Comparison of ENCODE assay signal across 1 cellular context in the genomic region with DNA sequence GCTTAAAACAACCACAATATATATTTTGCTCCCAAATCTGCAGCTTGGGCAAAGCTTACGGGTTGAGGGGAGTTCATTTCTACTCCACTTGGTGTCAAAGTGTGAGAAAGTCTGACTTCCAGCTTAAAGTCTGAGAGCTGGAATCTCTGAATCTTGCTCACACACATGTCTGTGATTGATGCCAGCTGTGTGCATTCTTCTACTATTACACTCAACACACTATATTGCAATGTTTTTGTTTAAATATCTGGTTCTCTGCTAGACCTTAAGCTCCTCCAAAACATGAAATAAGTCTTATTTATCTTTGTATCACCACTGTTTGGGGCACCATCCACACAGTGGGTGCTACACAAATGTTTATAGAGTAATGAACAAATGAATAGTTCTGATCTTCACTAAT.
TF ChIP-seq lines count a peak whose summit lies in the region.

No MANE protein-coding gene starts in this region.

TF ChIP-seq in GM23338, 12 proteins besides CTCF, POLR2A, EP300 and RAD21 (continued from another document):
- TF ChIP-seq, protein P1, sequence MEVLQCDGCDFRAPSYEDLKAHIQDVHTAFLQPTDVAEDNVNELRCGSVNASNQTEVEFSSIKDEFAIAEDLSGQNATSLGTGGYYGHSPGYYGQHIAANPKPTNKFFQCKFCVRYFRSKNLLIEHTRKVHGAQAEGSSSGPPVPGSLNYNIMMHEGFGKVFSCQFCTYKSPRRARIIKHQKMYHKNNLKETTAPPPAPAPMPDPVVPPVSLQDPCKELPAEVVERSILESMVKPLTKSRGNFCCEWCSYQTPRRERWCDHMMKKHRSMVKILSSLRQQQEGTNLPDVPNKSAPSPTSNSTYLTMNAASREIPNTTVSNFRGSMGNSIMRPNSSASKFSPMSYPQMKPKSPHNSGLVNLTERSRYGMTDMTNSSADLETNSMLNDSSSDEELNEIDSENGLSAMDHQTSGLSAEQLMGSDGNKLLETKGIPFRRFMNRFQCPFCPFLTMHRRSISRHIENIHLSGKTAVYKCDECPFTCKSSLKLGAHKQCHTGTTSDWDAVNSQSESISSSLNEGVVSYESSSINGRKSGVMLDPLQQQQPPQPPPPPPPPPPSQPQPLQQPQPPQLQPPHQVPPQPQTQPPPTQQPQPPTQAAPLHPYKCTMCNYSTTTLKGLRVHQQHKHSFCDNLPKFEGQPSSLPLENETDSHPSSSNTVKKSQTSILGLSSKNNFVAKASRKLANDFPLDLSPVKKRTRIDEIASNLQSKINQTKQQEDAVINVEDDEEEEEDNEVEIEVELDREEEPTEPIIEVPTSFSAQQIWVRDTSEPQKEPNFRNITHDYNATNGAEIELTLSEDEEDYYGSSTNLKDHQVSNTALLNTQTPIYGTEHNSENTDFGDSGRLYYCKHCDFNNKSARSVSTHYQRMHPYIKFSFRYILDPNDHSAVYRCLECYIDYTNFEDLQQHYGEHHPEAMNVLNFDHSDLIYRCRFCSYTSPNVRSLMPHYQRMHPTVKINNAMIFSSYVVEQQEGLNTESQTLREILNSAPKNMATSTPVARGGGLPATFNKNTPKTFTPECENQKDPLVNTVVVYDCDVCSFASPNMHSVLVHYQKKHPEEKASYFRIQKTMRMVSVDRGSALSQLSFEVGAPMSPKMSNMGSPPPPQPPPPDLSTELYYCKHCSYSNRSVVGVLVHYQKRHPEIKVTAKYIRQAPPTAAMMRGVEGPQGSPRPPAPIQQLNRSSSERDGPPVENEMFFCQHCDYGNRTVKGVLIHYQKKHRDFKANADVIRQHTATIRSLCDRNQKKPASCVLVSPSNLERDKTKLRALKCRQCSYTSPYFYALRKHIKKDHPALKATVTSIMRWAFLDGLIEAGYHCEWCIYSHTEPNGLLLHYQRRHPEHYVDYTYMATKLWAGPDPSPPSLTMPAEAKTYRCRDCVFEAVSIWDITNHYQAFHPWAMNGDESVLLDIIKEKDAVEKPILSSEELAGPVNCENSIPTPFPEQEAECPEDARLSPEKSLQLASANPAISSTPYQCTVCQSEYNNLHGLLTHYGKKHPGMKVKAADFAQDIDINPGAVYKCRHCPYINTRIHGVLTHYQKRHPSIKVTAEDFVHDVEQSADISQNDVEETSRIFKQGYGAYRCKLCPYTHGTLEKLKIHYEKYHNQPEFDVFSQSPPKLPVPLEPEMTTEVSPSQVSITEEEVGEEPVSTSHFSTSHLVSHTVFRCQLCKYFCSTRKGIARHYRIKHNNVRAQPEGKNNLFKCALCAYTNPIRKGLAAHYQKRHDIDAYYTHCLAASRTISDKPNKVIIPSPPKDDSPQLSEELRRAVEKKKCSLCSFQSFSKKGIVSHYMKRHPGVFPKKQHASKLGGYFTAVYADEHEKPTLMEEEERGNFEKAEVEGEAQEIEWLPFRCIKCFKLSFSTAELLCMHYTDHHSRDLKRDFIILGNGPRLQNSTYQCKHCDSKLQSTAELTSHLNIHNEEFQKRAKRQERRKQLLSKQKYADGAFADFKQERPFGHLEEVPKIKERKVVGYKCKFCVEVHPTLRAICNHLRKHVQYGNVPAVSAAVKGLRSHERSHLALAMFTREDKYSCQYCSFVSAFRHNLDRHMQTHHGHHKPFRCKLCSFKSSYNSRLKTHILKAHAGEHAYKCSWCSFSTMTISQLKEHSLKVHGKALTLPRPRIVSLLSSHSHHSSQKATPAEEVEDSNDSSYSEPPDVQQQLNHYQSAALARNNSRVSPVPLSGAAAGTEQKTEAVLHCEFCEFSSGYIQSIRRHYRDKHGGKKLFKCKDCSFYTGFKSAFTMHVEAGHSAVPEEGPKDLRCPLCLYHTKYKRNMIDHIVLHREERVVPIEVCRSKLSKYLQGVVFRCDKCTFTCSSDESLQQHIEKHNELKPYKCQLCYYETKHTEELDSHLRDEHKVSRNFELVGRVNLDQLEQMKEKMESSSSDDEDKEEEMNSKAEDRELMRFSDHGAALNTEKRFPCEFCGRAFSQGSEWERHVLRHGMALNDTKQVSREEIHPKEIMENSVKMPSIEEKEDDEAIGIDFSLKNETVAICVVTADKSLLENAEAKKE (CRISPR knock-in tag; IDR thresholded peaks at IDR 0.05): no peak
- TF ChIP-seq ZNF331 (CRISPR knock-in tag; IDR thresholded peaks at IDR 0.05; ENCODE audit: low read depth) (no peak), JUNB (IDR thresholded peaks at IDR 0.05; ENCODE audit: unreplicated experiment) (no peak), CREB1 (CRISPR knock-in tag; IDR thresholded peaks at IDR 0.05; ENCODE audit: low read depth) (no peak), NANOG (IDR thresholded peaks at IDR 0.05; ENCODE audit: borderline replicate concordance) (no peak), EZH2 (IDR thresholded peaks at IDR 0.05; ENCODE audit: low read depth, unreplicated experiment) (no peak), POLR2AphosphoS5 (IDR thresholded peaks at IDR 0.05; ENCODE audit: low read depth) (no peak), ZNF114 (CRISPR knock-in tag; IDR thresholded peaks at IDR 0.05) (no peak)
- TF ChIP-seq, protein P2, sequence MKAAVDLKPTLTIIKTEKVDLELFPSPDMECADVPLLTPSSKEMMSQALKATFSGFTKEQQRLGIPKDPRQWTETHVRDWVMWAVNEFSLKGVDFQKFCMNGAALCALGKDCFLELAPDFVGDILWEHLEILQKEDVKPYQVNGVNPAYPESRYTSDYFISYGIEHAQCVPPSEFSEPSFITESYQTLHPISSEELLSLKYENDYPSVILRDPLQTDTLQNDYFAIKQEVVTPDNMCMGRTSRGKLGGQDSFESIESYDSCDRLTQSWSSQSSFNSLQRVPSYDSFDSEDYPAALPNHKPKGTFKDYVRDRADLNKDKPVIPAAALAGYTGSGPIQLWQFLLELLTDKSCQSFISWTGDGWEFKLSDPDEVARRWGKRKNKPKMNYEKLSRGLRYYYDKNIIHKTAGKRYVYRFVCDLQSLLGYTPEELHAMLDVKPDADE (IDR thresholded peaks at IDR 0.05): no peak
